Comparison of ENCODE assay signal across 8 cellular contexts in genomic region chr3:127822166-127822835, GRCh38. TPM values are rescaled to one million over a fixed set of nuclear protein-coding genes. Genes with fewer than 3 reads are reported as not detected.
DNase-seq lines count a peak whose midpoint lies in the region; TF ChIP-seq lines count a peak whose summit lies in the region.

Gene MGLL, minus strand, starts transcription at chr3:127822515. Its CDS starts 197 bp downstream, at chr3:127822318.

- H3K4me1 Mint-ChIP-seq in IgD-negative memory B cell (peaks cover 7 to 31% (median 18%) of the 10 kb centered on the region in 3 donors), osteocyte (ENCODE audit: unreplicated experiment) (peaks cover 54% of the 10 kb centered on the region)
- H3K4me1 Mint-ChIP-seq in activated naive CD8-positive, alpha-beta T cell treated with anti-CD3 and anti-CD28 coated beads for 36 hours: peaks cover 5% of the 10 kb centered on the region

- H3K4me3 Mint-ChIP-seq in IgD-negative memory B cell: peak within 1 kb of the TSS; percentile 86 to 96 (median 93)
- H3K4me3 Mint-ChIP-seq in activated naive CD8-positive, alpha-beta T cell treated with anti-CD3 and anti-CD28 coated beads for 36 hours: peak within 1 kb of the TSS; percentile 78
- peak within 1 kb of the TSS; percentile 96 for H3K4me3 Mint-ChIP-seq in osteocyte (ENCODE audit: unreplicated experiment)

- H3K9me3 Mint-ChIP-seq in IgD-negative memory B cell (peaks cover 0 to 3% (median 0%) of the 10 kb centered on the region in 3 donors), osteocyte (ENCODE audit: unreplicated experiment) (peaks cover 9% of the 10 kb centered on the region)
- H3K9me3 Mint-ChIP-seq in activated naive CD8-positive, alpha-beta T cell treated with anti-CD3 and anti-CD28 coated beads for 36 hours: peaks cover 5% of the 10 kb centered on the region

- peak within 1 kb of the TSS in 1 of 3 donors; percentile 69 for H3K27ac Mint-ChIP-seq in IgD-negative memory B cell
- peak within 1 kb of the TSS; percentile 70 for H3K27ac Mint-ChIP-seq in activated naive CD8-positive, alpha-beta T cell treated with anti-CD3 and anti-CD28 coated beads for 36 hours
- H3K27ac Mint-ChIP-seq in osteocyte (ENCODE audit: unreplicated experiment): peak within 1 kb of the TSS; percentile 79

- H3K4me3 ChIP-seq in GM12875 (ENCODE audit: low read depth, low read length): peak within 1 kb of the TSS; percentile 98

- H3K36me3 Mint-ChIP-seq in IgD-negative memory B cell (peaks cover 1% of the 10 kb centered on the region), osteocyte (ENCODE audit: unreplicated experiment) (peaks cover 9% of the 10 kb centered on the region)
- no peaks in the 10 kb centered on the region for H3K36me3 Mint-ChIP-seq in activated naive CD8-positive, alpha-beta T cell treated with anti-CD3 and anti-CD28 coated beads for 36 hours

- no peak for TF ChIP-seq CTCF in GM12875 (IDR thresholded peaks at IDR 0.05; ENCODE audit: borderline replicate concordance, insufficient read depth, low read depth, low read length)
- no peak for TF ChIP-seq CTCF in osteocyte (IDR thresholded peaks at IDR 0.05)

- DNase-seq in A172 (ENCODE audit: low spot score): peak; percentile 40
- DNase-seq in activated naive CD8-positive, alpha-beta T cell treated with anti-CD3 and anti-CD28 coated beads for 36 hours: no peak
- no peak for DNase-seq in cardiac septum (ENCODE audit: low spot score)
- DNase-seq in osteocyte (ENCODE audit: extremely low spot score, unreplicated experiment): no peak
- no peak for DNase-seq in RPMI8226
- DNase-seq in T-helper 9 cell: no peak

- peaks cover 21% of the 10 kb centered on the region for H3K27me3 Mint-ChIP-seq in IgD-negative memory B cell
- H3K27me3 Mint-ChIP-seq in activated naive CD8-positive, alpha-beta T cell treated with anti-CD3 and anti-CD28 coated beads for 36 hours: peaks cover 73% of the 10 kb centered on the region
- no peaks in the 10 kb centered on the region for H3K27me3 Mint-ChIP-seq in osteocyte (ENCODE audit: unreplicated experiment)

- intact Hi-C loops in cardiac septum (cut with DNase I): loop anchor here (2.0 to 5.0 kb wide), 3 partner anchors 35 to 126 kb away; no protein-coding TSS in a partner anchor

RNA-seq across cellular contexts. Expression of gene MGLL, which starts in this region (rescaled TPM):
- total RNA-seq in A172 (2014; rRNA removed; shearing (Covaris generic)): 31.2 and 31.4 TPM in 2 replicates
- polyA plus RNA-seq in IgD-negative memory B cell: 8.6 TPM
- under 1 TPM; 0.28 to 0.29 TPM for total RNA-seq in activated naive CD8-positive, alpha-beta T cell treated with anti-CD3 and anti-CD28 coated beads for 36 hours
- total RNA-seq in cardiac septum (45.7 TPM), osteocyte (102 and 112 TPM in 2 replicates)

Comparison
In these comparisons a context has a peak if more than half of its experiments do, and no peak if none do; other contexts are left out.
1. RNA of gene MGLL (total RNA-seq): 102 to 112 TPM in osteocyte, 45.7 TPM in cardiac septum (single experiment) and 31.2 to 31.4 TPM in A172; 0.28 to 0.29 TPM in activated naive CD8-positive, alpha-beta T cell treated with anti-CD3 and anti-CD28 coated beads for 36 hours; every median in the first group is over 10 times any median in the second.
2. Peak in every context shown above with its lines, with median percentiles within 50 percentile points of each other: H3K4me3 Mint-ChIP-seq.